In the genomic region with DNA sequence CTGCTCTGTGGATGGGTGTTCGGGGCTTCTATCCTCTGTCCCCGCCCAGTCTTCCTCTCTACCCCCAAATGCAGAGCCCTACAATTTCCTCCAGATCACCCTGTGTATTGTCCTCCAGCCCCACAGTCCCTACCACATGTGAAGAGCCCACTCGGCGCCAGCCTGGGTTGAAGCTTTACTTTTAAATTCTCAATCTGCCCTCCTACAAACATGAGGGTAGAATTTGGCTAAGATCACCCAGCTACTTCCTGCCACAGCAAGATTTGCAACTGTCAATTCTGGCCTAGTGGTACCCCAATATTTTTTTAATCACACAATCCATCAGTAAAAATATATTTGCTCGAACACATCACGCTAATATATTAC, we compare ENCODE assay signal across 11 cellular contexts. TPM values are rescaled to one million over a fixed set of nuclear protein-coding genes. Genes with fewer than 3 reads are reported as not detected.
DNase-seq lines count a peak whose midpoint lies in the region; ATAC-seq, FAIRE-seq and TF ChIP-seq lines count a peak whose summit lies in the region.
"Had no signal": no experiment of that assay in that cellular context is flagged by ENCODE, and none has a peak within 500 bp of the region (broad histone marks: within the 10 kb centered on the region; RNA-seq: fewer than 3 reads in every experiment).

No MANE protein-coding gene starts in this region.

- no peak overlapping the region for H2AFZ ChIP-seq in trophoblast cell (ENCODE audit: insufficient read depth, low read length, poor library complexity)

- H3K4me2 ChIP-seq in trophoblast cell (ENCODE audit: low read length) = no peak overlapping the region

- 61 to 66% methylated on average over 6 of the region's 6 CpGs for WGBS in esophagus squamous epithelium, 2 donors
- WGBS in trophoblast cell (ENCODE audit: extremely low coverage, insufficient coverage, insufficient read length) = no CpG with 5 or more reads among the region's 6 CpGs

- no peak for TF ChIP-seq POLR2A in GM12892 (IDR thresholded peaks at IDR 0.05; ENCODE audit: low read depth, low read length)
- no peak for TF ChIP-seq POLR2A in Peyer's patch (IDR thresholded peaks at IDR 0.05)
- TF ChIP-seq POLR2A in esophagus squamous epithelium (IDR thresholded peaks at IDR 0.05) = peak in 1 of 4 donors; percentile 22

- H2BK12ac ChIP-seq in trophoblast cell (ENCODE audit: low read length) = no peak overlapping the region

- H3K27ac Mint-ChIP-seq in stimulated activated effector memory CD8-positive, alpha-beta T cell treated with anti-CD3 and anti-CD28 coated beads, Interleukin-12 subunit alpha, Interleukin-12 subunit beta, amount 100 ng/mL, for 72 hours = peak overlapping the region; percentile 96

- peak; percentile 81 for FAIRE-seq in GM12892 (lab: Jason Lieb, UNC)

- no peak overlapping the region for H2BK120ac ChIP-seq in trophoblast cell (ENCODE audit: insufficient read depth, low read length, poor library complexity)

- H3K4me3 ChIP-seq in Peyer's patch = peak overlapping the region in 2 of 4 donors; percentile 35 to 39
- H3K4me3 ChIP-seq in esophagus squamous epithelium = peak overlapping the region in 2 of 4 donors; percentile 25 to 46
- H3K4me3 ChIP-seq in trophoblast cell (ENCODE audit: low read depth, low read length) = no peak overlapping the region

- H3K14ac ChIP-seq in trophoblast cell (ENCODE audit: low read length) = no peak overlapping the region

- no peak overlapping the region for H4K8ac ChIP-seq in trophoblast cell (ENCODE audit: low read depth, low read length)

- H3K27me3 ChIP-seq in Peyer's patch (no peaks in the 10 kb centered on the region), esophagus squamous epithelium (no peaks in the 10 kb centered on the region), trophoblast cell (ENCODE audit: insufficient read depth, low read length) (no peaks in the 10 kb centered on the region)

- H4K12ac ChIP-seq in trophoblast cell (ENCODE audit: low read depth, low read length) = no peak overlapping the region

- no peak for DNase-seq in GM12892 (ENCODE audit: insufficient read length)
- no peak for DNase-seq in Peyer's patch
- DNase-seq in esophagus squamous epithelium (lab: John Stamatoyannopoulos, UW) = no peak
- DNase-seq in stimulated activated effector memory CD8-positive, alpha-beta T cell treated with anti-CD3 and anti-CD28 coated beads, Interleukin-12 subunit alpha, Interleukin-12 subunit beta, amount 100 ng/mL, for 72 hours (ENCODE audit: low spot score in 2 of 2) = no peak
- no peak for DNase-seq in HuH-7.5 (ENCODE audit: low spot score)
- DNase-seq in OCI-M1 (lab: John Stamatoyannopoulos, UW) = no peak
- no peak for DNase-seq in trophoblast cell
- DNase-seq: cortex of kidney, NCI-H1930 had no signal

- no peak overlapping the region for H3K9ac ChIP-seq in trophoblast cell (ENCODE audit: low read length)

- H3K4ac ChIP-seq in trophoblast cell (ENCODE audit: low read depth, low read length) = no peak overlapping the region

- no peak overlapping the region for H4K91ac ChIP-seq in trophoblast cell (ENCODE audit: low read depth, low read length)

- peaks cover 100% of the 10 kb centered on the region for H3K36me3 Mint-ChIP-seq in stimulated activated effector memory CD8-positive, alpha-beta T cell treated with anti-CD3 and anti-CD28 coated beads, Interleukin-12 subunit alpha, Interleukin-12 subunit beta, amount 100 ng/mL, for 72 hours

- no peak for TF ChIP-seq CTCF in Peyer's patch (IDR thresholded peaks at IDR 0.05)
- TF ChIP-seq CTCF in esophagus squamous epithelium (IDR thresholded peaks at IDR 0.05) = no peak

- H2BK5ac ChIP-seq in trophoblast cell (ENCODE audit: low read depth, low read length, poor library complexity) = no peak overlapping the region

- intact Hi-C loops in esophagus squamous epithelium (cut with DNase I) = no loop called here

- peaks cover 4 to 53% (median 37%) of the 10 kb centered on the region in 4 donors for H3K4me1 ChIP-seq in Peyer's patch
- H3K4me1 ChIP-seq in esophagus squamous epithelium = peaks cover 32 to 88% (median 46%) of the 10 kb centered on the region in 3 donors
- peaks cover 28 to 44% of the 10 kb centered on the region in 2 experiments for H3K4me1 ChIP-seq in trophoblast cell (ENCODE audit: control insufficient read depth in 1 of 2, insufficient read depth in 2 of 2, low read length in 2 of 2)

- no peaks in the 10 kb centered on the region for H3K79me2 ChIP-seq in trophoblast cell (ENCODE audit: control insufficient read depth, insufficient read depth, low read length, poor library complexity)

- no peak for ATAC-seq in stimulated activated effector memory CD8-positive, alpha-beta T cell treated with anti-CD3 and anti-CD28 coated beads, Interleukin-12 subunit alpha, Interleukin-12 subunit beta, amount 100 ng/mL, for 72 hours
- no peak for ATAC-seq in HG03520 (IDR thresholded peaks at IDR 0.05; ENCODE audit: unreplicated experiment)

- no peaks in the 10 kb centered on the region for H3K9me3 Mint-ChIP-seq in stimulated activated effector memory CD8-positive, alpha-beta T cell treated with anti-CD3 and anti-CD28 coated beads, Interleukin-12 subunit alpha, Interleukin-12 subunit beta, amount 100 ng/mL, for 72 hours

- peaks cover 89% of the 10 kb centered on the region for H3K4me1 Mint-ChIP-seq in stimulated activated effector memory CD8-positive, alpha-beta T cell treated with anti-CD3 and anti-CD28 coated beads, Interleukin-12 subunit alpha, Interleukin-12 subunit beta, amount 100 ng/mL, for 72 hours

- H3K9me3 ChIP-seq in Peyer's patch (no peaks in the 10 kb centered on the region), esophagus squamous epithelium (no peaks in the 10 kb centered on the region), trophoblast cell (ENCODE audit: insufficient read depth, low read depth, low read length) (no peaks in the 10 kb centered on the region)

- peaks cover 0 to 23% (median 5%) of the 10 kb centered on the region in 3 donors for H3K36me3 ChIP-seq in Peyer's patch
- peaks cover 0 to 18% (median 6%) of the 10 kb centered on the region in 3 donors for H3K36me3 ChIP-seq in esophagus squamous epithelium
- peaks cover 3 to 9% of the 10 kb centered on the region in 2 experiments for H3K36me3 ChIP-seq in trophoblast cell (ENCODE audit: control insufficient read depth in 1 of 2, insufficient read depth in 2 of 2, low read length in 2 of 2)

- H3K79me1 ChIP-seq in trophoblast cell (ENCODE audit: low read length) = peaks cover 13% of the 10 kb centered on the region

- H3K27ac ChIP-seq in Peyer's patch (peak overlapping the region; percentile 92 to 97 (median 94)), esophagus squamous epithelium (peak overlapping the region; percentile 47 to 95 (median 90)), trophoblast cell (ENCODE audit: low read depth, low read length) (no peak overlapping the region)

- no peak overlapping the region for H2AK5ac ChIP-seq in trophoblast cell (ENCODE audit: low read length)

- H3K23ac ChIP-seq in trophoblast cell (ENCODE audit: low read length) = no peak overlapping the region

- H3K4me3 Mint-ChIP-seq in stimulated activated effector memory CD8-positive, alpha-beta T cell treated with anti-CD3 and anti-CD28 coated beads, Interleukin-12 subunit alpha, Interleukin-12 subunit beta, amount 100 ng/mL, for 72 hours = peak overlapping the region; percentile 88

- no peak overlapping the region for H3K18ac ChIP-seq in trophoblast cell (ENCODE audit: low read length)

RNA-seq across cellular contexts. Expression of a gene that starts 3.9 kb away (rescaled TPM):
- polyA plus RNA-seq in GM12892 (2012; ENCODE audit: missing spikeins) = 28.3 TPM
- total RNA-seq in Peyer's patch (100 to 1,000 TPM in 1 of 4 donors, 10 to 100 TPM in 3; 41.7 to 174 (median 75.0) TPM), esophagus squamous epithelium (10 to 100 TPM in 1 of 4 donors, 1 to 10 TPM in 3; 6.1 to 25.0 (median 7.6) TPM)
- polyA plus RNA-seq in trophoblast cell (2013) = 14.4 and 16.0 TPM in 2 replicates

RNA-seq across cellular contexts. Expression of a gene that starts 54.2 kb away (rescaled TPM):
- polyA plus RNA-seq in GM12892 (2012; ENCODE audit: missing spikeins) = not detected
- total RNA-seq in Peyer's patch (not detected), esophagus squamous epithelium (not detected)
- polyA plus RNA-seq in trophoblast cell (2013) = 0.08 TPM in 1 of 2 replicates, not detected in the other
- total RNA-seq: kidney epithelial cell had no signal
